12 cellular contexts compared by ENCODE assay signal in genomic region chr18:68316636-68317035, GRCh38.
DNase-seq lines count a peak whose midpoint lies in the region; ATAC-seq and TF ChIP-seq lines count a peak whose summit lies in the region.
"Had no signal": no experiment of that assay in that cellular context is flagged by ENCODE, and none has a peak within 500 bp of the region (broad histone marks: within the 10 kb centered on the region; RNA-seq: fewer than 3 reads in every experiment).

No MANE protein-coding gene starts in this region.

- peaks cover 3% of the 10 kb centered on the region for H3K9me3 Mint-ChIP-seq in endodermal cell
- H3K9me3 Mint-ChIP-seq in activated naive CD8-positive, alpha-beta T cell treated with anti-CD3 and anti-CD28 coated beads, Interleukin-2, amount 50 U/mL, for 24 hours = peaks cover 4% of the 10 kb centered on the region
- no peaks in the 10 kb centered on the region for H3K9me3 Mint-ChIP-seq in activated CD8-positive, alpha-beta T cell treated with anti-CD3 and anti-CD28 coated beads for 36 hours

- H3K27ac Mint-ChIP-seq in endodermal cell = peak overlapping the region; percentile 38
- H3K27ac Mint-ChIP-seq in activated naive CD8-positive, alpha-beta T cell treated with anti-CD3 and anti-CD28 coated beads, Interleukin-2, amount 50 U/mL, for 24 hours = no peak overlapping the region
- H3K27ac Mint-ChIP-seq in activated CD8-positive, alpha-beta T cell treated with anti-CD3 and anti-CD28 coated beads for 36 hours = no peak overlapping the region

- H3K4me3 ChIP-seq in OCI-LY3 (ENCODE audit: low read length) = peak overlapping the region; percentile 7
- no peak overlapping the region for H3K4me3 ChIP-seq in endodermal cell (ENCODE audit: low read length)
- H3K4me3 ChIP-seq in parathyroid adenoma (ENCODE audit: low read depth, low read length) = no peak overlapping the region
- H3K4me3 ChIP-seq: Peyer's patch, tibial artery had no signal

- H3K4me2 ChIP-seq in OCI-LY3 (ENCODE audit: low read length) (peak overlapping the region; percentile 45), parathyroid adenoma (ENCODE audit: low read length) (peak overlapping the region; percentile 37)

- no peaks in the 10 kb centered on the region for H3K27me3 Mint-ChIP-seq in endodermal cell (ENCODE audit: insufficient read depth)
- H3K27me3 Mint-ChIP-seq in activated naive CD8-positive, alpha-beta T cell treated with anti-CD3 and anti-CD28 coated beads, Interleukin-2, amount 50 U/mL, for 24 hours = no peaks in the 10 kb centered on the region
- H3K27me3 Mint-ChIP-seq in activated CD8-positive, alpha-beta T cell treated with anti-CD3 and anti-CD28 coated beads for 36 hours = no peaks in the 10 kb centered on the region

- H3K4me3 Mint-ChIP-seq in endodermal cell = no peak overlapping the region
- H3K4me3 Mint-ChIP-seq in activated naive CD8-positive, alpha-beta T cell treated with anti-CD3 and anti-CD28 coated beads, Interleukin-2, amount 50 U/mL, for 24 hours = no peak overlapping the region
- H3K4me3 Mint-ChIP-seq in activated CD8-positive, alpha-beta T cell treated with anti-CD3 and anti-CD28 coated beads for 36 hours = no peak overlapping the region

- POLR2A ChIA-PET in activated CD8-positive, alpha-beta T cell treated with anti-CD3 and anti-CD28 coated beads for 36 hours (lab: Charles Lee) = interaction anchor here (0.6 kb wide), 1 partner anchor 239 kb away, joined by 3 read pairs; no protein-coding TSS in a partner anchor

- H3K4me1 ChIP-seq in OCI-LY3 (ENCODE audit: low read length) = no peaks in the 10 kb centered on the region
- peaks cover 11% of the 10 kb centered on the region for H3K4me1 ChIP-seq in endodermal cell (ENCODE audit: control insufficient read depth, insufficient read depth, low read length)
- no peaks in the 10 kb centered on the region for H3K4me1 ChIP-seq in parathyroid adenoma
- H3K4me1 ChIP-seq: Peyer's patch, tibial artery had no signal

- H3K9me3 ChIP-seq in OCI-LY3 (ENCODE audit: insufficient read depth, low read length) (no peaks in the 10 kb centered on the region), endodermal cell (ENCODE audit: control insufficient read depth, low read length) (no peaks in the 10 kb centered on the region), parathyroid adenoma (ENCODE audit: control insufficient read depth, low read length) (no peaks in the 10 kb centered on the region)
- H3K9me3 ChIP-seq: Peyer's patch, tibial artery had no signal

- DNase-seq in EH (ENCODE audit: low read depth) (peak; percentile 54), endodermal cell (no peak), NCI-H2107 treated with DMSO at 0.1 percent for 48 hours (lab: John Stamatoyannopoulos, UW; ENCODE audit: unreplicated experiment) (no peak)
- DNase-seq in activated naive CD8-positive, alpha-beta T cell treated with anti-CD3 and anti-CD28 coated beads, Interleukin-2, amount 50 U/mL, for 24 hours = no peak
- DNase-seq in activated CD8-positive, alpha-beta T cell treated with anti-CD3 and anti-CD28 coated beads for 36 hours = no peak
- DNase-seq in stimulated activated naive CD4-positive, alpha-beta T cell treated with Interleukin-2 at 50 U/mL for 16 hours (lab: John Stamatoyannopoulos, UW) = no peak
- DNase-seq: activated T-cell treated with anti-CD3 and anti-CD28 coated beads for 4 hours, left ventricle myocardium superior, Peyer's patch, tibial artery had no signal

- H3K27ac ChIP-seq in OCI-LY3 (ENCODE audit: low read length) (no peak overlapping the region), endodermal cell (ENCODE audit: low read depth, low read length) (no peak overlapping the region), parathyroid adenoma (no peak overlapping the region)
- H3K27ac ChIP-seq: Peyer's patch, tibial artery had no signal

- H4K20me1 ChIP-seq in OCI-LY3 (ENCODE audit: insufficient read depth, low read length) = no peaks in the 10 kb centered on the region

- peaks cover 5% of the 10 kb centered on the region for H3K4me1 Mint-ChIP-seq in endodermal cell
- H3K4me1 Mint-ChIP-seq in activated naive CD8-positive, alpha-beta T cell treated with anti-CD3 and anti-CD28 coated beads, Interleukin-2, amount 50 U/mL, for 24 hours = no peaks in the 10 kb centered on the region
- no peaks in the 10 kb centered on the region for H3K4me1 Mint-ChIP-seq in activated CD8-positive, alpha-beta T cell treated with anti-CD3 and anti-CD28 coated beads for 36 hours (ENCODE audit: low read depth)

- no peaks in the 10 kb centered on the region for H3K36me3 Mint-ChIP-seq in endodermal cell (ENCODE audit: low read depth)
- no peaks in the 10 kb centered on the region for H3K36me3 Mint-ChIP-seq in activated naive CD8-positive, alpha-beta T cell treated with anti-CD3 and anti-CD28 coated beads, Interleukin-2, amount 50 U/mL, for 24 hours (ENCODE audit: low read depth)
- H3K36me3 Mint-ChIP-seq in activated CD8-positive, alpha-beta T cell treated with anti-CD3 and anti-CD28 coated beads for 36 hours (ENCODE audit: low read depth) = no peaks in the 10 kb centered on the region

- CTCF ChIA-PET in activated CD8-positive, alpha-beta T cell treated with anti-CD3 and anti-CD28 coated beads for 36 hours (lab: Charles Lee) = no interaction called here

- 72 to 92% methylated on average over 2 to 3 of the region's 3 CpGs for WGBS in endodermal cell (ENCODE audit: insufficient coverage in 1 of 2, insufficient read length in 1 of 2), 2 experiments

- H3K36me3 ChIP-seq in OCI-LY3 (replicated peaks; ENCODE audit: low read depth, low read length) = no peaks in the 10 kb centered on the region
- H3K36me3 ChIP-seq in endodermal cell (ENCODE audit: control insufficient read depth, insufficient read depth, low read length) = no peaks in the 10 kb centered on the region
- no peaks in the 10 kb centered on the region for H3K36me3 ChIP-seq in parathyroid adenoma (ENCODE audit: control insufficient read depth, insufficient read depth, low read length)
- H3K36me3 ChIP-seq: Peyer's patch, tibial artery had no signal

- intact Hi-C loops in activated CD8-positive, alpha-beta T cell treated with anti-CD3 and anti-CD28 coated beads for 36 hours (cut with micrococcal nuclease) = no loop called here

- H2AFZ ChIP-seq in OCI-LY3 (ENCODE audit: low read depth, low read length) (peak overlapping the region; percentile 55), parathyroid adenoma (no peak overlapping the region)

- H3K9ac ChIP-seq in OCI-LY3 (ENCODE audit: low read length) (no peak overlapping the region), endodermal cell (ENCODE audit: extremely low read depth, low read length, poor library complexity, severe bottlenecking) (no peak overlapping the region), parathyroid adenoma (no peak overlapping the region)

- H3K27me3 ChIP-seq in OCI-LY3 (ENCODE audit: low read depth, low read length) (no peaks in the 10 kb centered on the region), endodermal cell (ENCODE audit: control insufficient read depth, insufficient read depth, low read length, poor library complexity, severe bottlenecking) (no peaks in the 10 kb centered on the region), parathyroid adenoma (ENCODE audit: control insufficient read depth, insufficient read depth, low read length) (no peaks in the 10 kb centered on the region)
- H3K27me3 ChIP-seq: Peyer's patch, tibial artery had no signal

- TF ChIP-seq CTCF in OCI-LY3 (IDR thresholded peaks at IDR 0.05; ENCODE audit: low read depth, low read length) = no peak
- no peak for TF ChIP-seq CTCF in endodermal cell (conservative IDR thresholded peaks at IDR 0.05)
- no peak for TF ChIP-seq CTCF in parathyroid adenoma (IDR thresholded peaks at IDR 0.05)
- TF ChIP-seq CTCF in activated CD8-positive, alpha-beta T cell treated with anti-CD3 and anti-CD28 coated beads for 36 hours (IDR thresholded peaks at IDR 0.05) = no peak

- H3K79me2 ChIP-seq in OCI-LY3 (ENCODE audit: low read length) (no peaks in the 10 kb centered on the region), parathyroid adenoma (no peaks in the 10 kb centered on the region)

- no peak for ATAC-seq in activated naive CD8-positive, alpha-beta T cell treated with anti-CD3 and anti-CD28 coated beads, Interleukin-2, amount 50 U/mL, for 24 hours
- no peak for ATAC-seq in activated CD8-positive, alpha-beta T cell treated with anti-CD3 and anti-CD28 coated beads for 36 hours
- ATAC-seq: left ventricle myocardium superior had no signal
